ENCODE assay signal across 17 cellular contexts in the genomic region with DNA sequence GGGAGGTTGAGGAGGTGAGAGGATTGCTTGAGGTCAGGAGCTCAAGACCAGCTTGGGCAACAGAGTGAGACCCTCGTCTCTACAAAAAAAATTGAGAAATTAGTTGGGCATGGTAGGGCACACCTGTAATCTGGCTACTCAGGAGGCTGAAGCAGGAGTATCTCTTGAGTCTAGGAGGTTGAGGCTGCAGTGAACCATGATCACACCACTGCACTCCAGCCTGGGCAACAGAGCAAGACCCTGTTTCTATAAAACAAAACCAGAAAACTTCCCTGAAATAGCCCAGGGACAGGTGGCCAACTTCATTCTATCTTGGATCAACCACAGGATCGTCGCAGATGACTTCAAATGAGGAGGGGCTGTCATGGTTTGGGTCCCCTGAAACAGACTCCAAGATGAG. TPM values are rescaled to one million over a fixed set of nuclear protein-coding genes. Genes with fewer than 3 reads are reported as not detected.
DNase-seq lines count a peak whose midpoint lies in the region; ATAC-seq and TF ChIP-seq lines count a peak whose summit lies in the region.
"Had no signal": no experiment of that assay in that cellular context is flagged by ENCODE, and none has a peak within 500 bp of the region (broad histone marks: within the 10 kb centered on the region; RNA-seq: fewer than 3 reads in every experiment).

No MANE protein-coding gene starts in this region.

- H3K4me3 ChIP-seq in BLaER1: no peak overlapping the region
- H3K4me3 ChIP-seq: A549, GM12878, GM23338, HAP-1 had no signal

- no peak for TF ChIP-seq CTCF in GM10266 (IDR thresholded peaks at IDR 0.05; ENCODE audit: control insufficient read depth, insufficient read depth, low read depth, missing control alignments)

- peaks cover 30% of the 10 kb centered on the region for H3K36me3 ChIP-seq in BLaER1

- peaks cover 64% of the 10 kb centered on the region for H3K4me1 ChIP-seq in BLaER1
- H3K4me1 ChIP-seq: HAP-1 had no signal

- peaks cover 6% of the 10 kb centered on the region for H3K4me1 Mint-ChIP-seq in T-helper 17 cell
- H3K4me1 Mint-ChIP-seq: CD8-positive, alpha-beta memory T cell had no signal

- no peaks in the 10 kb centered on the region for H3K27me3 ChIP-seq in BLaER1

- peaks cover 39% of the 10 kb centered on the region for H4K20me1 ChIP-seq in BLaER1

- H3K36me3 Mint-ChIP-seq in T-helper 17 cell (ENCODE audit: low read depth): peaks cover 7% of the 10 kb centered on the region

- DNase-seq in DMS79 (lab: John Stamatoyannopoulos, UW) (peak; percentile 6), T-helper 17 cell (no peak), AML-193 (lab: John Stamatoyannopoulos, UW) (no peak), GM10266 (ENCODE audit: extremely low spot score) (no peak)
- DNase-seq: 8988T; ACHN; CD4-positive, alpha-beta T cell; CD8-positive, alpha-beta memory T cell; DMS 273 treated with DMSO at 0.1 percent for 48 hours; DND-41 had no signal

- peak overlapping the region; percentile 8 for H3K27ac Mint-ChIP-seq in T-helper 17 cell
- H3K27ac Mint-ChIP-seq: CD4-positive, alpha-beta T cell; GM23338 had no signal

- peak overlapping the region; percentile 97 for H3K4me2 ChIP-seq in BLaER1
- H3K4me2 ChIP-seq: A549, GM23338 had no signal

- H3K9me3 ChIP-seq in BLaER1: no peaks in the 10 kb centered on the region
- no peaks in the 10 kb centered on the region for H3K9me3 ChIP-seq in T-helper 17 cell (ENCODE audit: control insufficient read depth, low read length, poor library complexity, severe bottlenecking)
- H3K9me3 ChIP-seq: A549, HAP-1 had no signal

- 0 out of 2 replicates have a peak overlapping the region, but pooled peaks have one; percentile 4 for H3K27ac ChIP-seq in BLaER1
- H3K27ac ChIP-seq: A549 had no signal

- no peak for ATAC-seq in T-helper 17 cell
- no peak for ATAC-seq in HG03432 (IDR thresholded peaks at IDR 0.05; ENCODE audit: unreplicated experiment)
- ATAC-seq: A549, GM12878, GM23338 had no signal

- H3K9ac ChIP-seq in BLaER1: no peak overlapping the region

- no peak overlapping the region for H3K4me3 Mint-ChIP-seq in T-helper 17 cell
- H3K4me3 Mint-ChIP-seq: CD14-positive monocyte; CD4-positive, alpha-beta T cell; CD8-positive, alpha-beta memory T cell; GM23338 had no signal

- H3K27me3 Mint-ChIP-seq in T-helper 17 cell: no peaks in the 10 kb centered on the region
- H3K27me3 Mint-ChIP-seq: CD4-positive, alpha-beta T cell; CD8-positive, alpha-beta memory T cell had no signal

RNA-seq across cellular contexts. Expression of a gene that starts 28.7 kb away (rescaled TPM):
- 10 to 100 TPM; 42.1 to 42.4 TPM for total RNA-seq in T-helper 17 cell
